Comparison of ENCODE assay signal across 8 cellular contexts in genomic region chr2:176140520-176141317, GRCh38. TPM values are rescaled to one million over a fixed set of nuclear protein-coding genes. Genes with fewer than 3 reads are reported as not detected.
DNase-seq lines count a peak whose midpoint lies in the region; ATAC-seq and TF ChIP-seq lines count a peak whose summit lies in the region.

No MANE protein-coding gene starts in this region.

- no peak overlapping the region for H4K8ac ChIP-seq in IMR-90 (ENCODE audit: low read depth in 2 of 2, low read length in 2 of 2)

- H2AFZ ChIP-seq in IMR-90 (replicated peaks; ENCODE audit: low read length, poor library complexity) (peak overlapping the region; percentile 88), SU-DHL-6 (ENCODE audit: low read depth, low read length, severe bottlenecking) (no peak overlapping the region)

- in situ Hi-C loops in IMR-90 (cut with MboI; ENCODE audit: low sequenced_read_pairs) = loop anchor here (5.0 kb wide), 1 partner anchor 412 kb away; no protein-coding TSS in a partner anchor

- H3K9me1 ChIP-seq in IMR-90 (ENCODE audit: insufficient read depth, low read length) = no peaks in the 10 kb centered on the region

- no peak overlapping the region for H3K23ac ChIP-seq in IMR-90 (ENCODE audit: low read depth, low read length)

- peaks cover 3% of the 10 kb centered on the region for H3K9me3 ChIP-seq in IMR-90 (ENCODE audit: control insufficient read depth, insufficient read depth, low read length)
- H3K9me3 ChIP-seq in SU-DHL-6 (ENCODE audit: insufficient read depth, low read length) = no peaks in the 10 kb centered on the region

- H3K9ac ChIP-seq in IMR-90 (ENCODE audit: low read depth, low read length) (no peak overlapping the region), SU-DHL-6 (ENCODE audit: low read length) (no peak overlapping the region)

- no peak overlapping the region for H4K5ac ChIP-seq in IMR-90 (ENCODE audit: low read depth, low read length)

- no peak overlapping the region for H3K14ac ChIP-seq in IMR-90 (replicated peaks; ENCODE audit: low read depth, low read length)

- WGBS in IMR-90 (ENCODE audit: extremely low coverage in 2 of 2, insufficient read length in 1 of 2), 2 experiments = 18% methylated on average over 18 of the region's 48 CpGs; no CpG with 5 or more reads in 1 of the 2 experiments

- H2BK20ac ChIP-seq in IMR-90 (ENCODE audit: low read depth, low read length) = no peak overlapping the region

- no peak overlapping the region for H3K4ac ChIP-seq in IMR-90 (ENCODE audit: low read depth, low read length)

- peak; percentile 88 for ATAC-seq in GM21529 (IDR thresholded peaks at IDR 0.05; ENCODE audit: unreplicated experiment)
- ATAC-seq in IMR-90 (ENCODE audit: low read depth) = peak; percentile 95

- H3K4me3 ChIP-seq in IMR-90 (ENCODE audit: insufficient read depth, low read depth, low read length) (peak overlapping the region; percentile 50), SU-DHL-6 (ENCODE audit: insufficient read depth, low read length, poor library complexity, severe bottlenecking) (no peak overlapping the region)

- no peaks in the 10 kb centered on the region for H3F3A ChIP-seq in SU-DHL-6 (ENCODE audit: insufficient read depth)

- no peak overlapping the region for H2AK5ac ChIP-seq in IMR-90 (ENCODE audit: low read depth, low read length)

- no peak overlapping the region for H2BK5ac ChIP-seq in IMR-90 (ENCODE audit: low read depth, low read length, poor library complexity, severe bottlenecking)

- H4K20me1 ChIP-seq in IMR-90 (ENCODE audit: insufficient read depth, low read length) (no peaks in the 10 kb centered on the region), SU-DHL-6 (ENCODE audit: low read depth, low read length) (no peaks in the 10 kb centered on the region)

- TF ChIP-seq CTCF in IMR-90 (conservative IDR thresholded peaks at IDR 0.05; ENCODE audit: low read depth, low read length) (peak; percentile 82), SU-DHL-6 (IDR thresholded peaks at IDR 0.05; ENCODE audit: insufficient read depth, low read length, poor library complexity, severe bottlenecking) (peak; percentile 39)

- H3K36me3 ChIP-seq in IMR-90 (ENCODE audit: control insufficient read depth, insufficient read depth, low read length) (no peaks in the 10 kb centered on the region), SU-DHL-6 (ENCODE audit: low read length) (no peaks in the 10 kb centered on the region)

- H3K79me2 ChIP-seq in SU-DHL-6 (ENCODE audit: insufficient read depth, low read length) = no peaks in the 10 kb centered on the region

- no peaks in the 10 kb centered on the region for H3K79me1 ChIP-seq in IMR-90 (ENCODE audit: low read depth in 1 of 2, low read length in 2 of 2)

- POLR2A ChIA-PET in IMR-90 (lab: Charles Lee; ENCODE audit: unreplicated experiment) = no interaction called here

- H3K56ac ChIP-seq in IMR-90 (ENCODE audit: extremely low read depth, insufficient read depth, low read length) = no peak overlapping the region

- no peaks in the 10 kb centered on the region for H3K9me2 ChIP-seq in SU-DHL-6 (replicated peaks; ENCODE audit: insufficient read depth, low read length)

- no peak for TF ChIP-seq POLR2A in IMR-90 (IDR thresholded peaks at IDR 0.05; ENCODE audit: low read depth, low read length)

- no peaks in the 10 kb centered on the region for H3K4me1 ChIP-seq in IMR-90 (ENCODE audit: control insufficient read depth, insufficient read depth, low read length)

- DNase-seq in GDM1 (lab: John Stamatoyannopoulos, UW) (peak; percentile 62), IMR-90 (peak; percentile 46), amygdala (lab: John Stamatoyannopoulos, UW) (peak in 46 of 56 donors; percentile 6 to 81 (median 52)), hepatic stellate cell (ENCODE audit: low spot score) (peak; percentile 89), retina (peak; percentile 94), DMS114 treated with DMSO at 0.1 percent for 48 hours (lab: John Stamatoyannopoulos, UW; ENCODE audit: unreplicated experiment) (no peak)

- H3K27me3 ChIP-seq in IMR-90 (ENCODE audit: control insufficient read depth, insufficient read depth, low read length) (peaks cover 74% of the 10 kb centered on the region), SU-DHL-6 (ENCODE audit: low read length) (no peaks in the 10 kb centered on the region)

- H4K91ac ChIP-seq in IMR-90 (ENCODE audit: insufficient read depth, low read depth, low read length) = no peak overlapping the region

- dilution Hi-C loops in IMR-90 (cut with HindIII; ENCODE audit: low sequenced_read_pairs, unreplicated experiment) = no loop called here

- no peak overlapping the region for H2BK15ac ChIP-seq in IMR-90 (ENCODE audit: low read depth, low read length)

- H3K27ac ChIP-seq in IMR-90 (ENCODE audit: insufficient read depth, low read length) = no peak overlapping the region
- H3K27ac ChIP-seq in SU-DHL-6 (ENCODE audit: low read depth, low read length) = no peak overlapping the region

- no peak overlapping the region for H2AK9ac ChIP-seq in IMR-90 (replicated peaks; ENCODE audit: low read depth, low read length, poor library complexity)

- CTCF ChIA-PET in IMR-90 (lab: Yijun Ruan, JAX) = interaction anchor here (0.6 to 2.5 kb wide), 17 partner anchors 9 to 1161 kb away, joined by 3 to 24 read pairs (median 3); no protein-coding TSS in a partner anchor

- peak; percentile 93 for TF ChIP-seq RAD21 in IMR-90 (IDR thresholded peaks at IDR 0.05; ENCODE audit: low read length)

- H3K4me2 ChIP-seq in IMR-90 (ENCODE audit: low read depth, low read length) (peak overlapping the region; percentile 88), SU-DHL-6 (ENCODE audit: low read depth, low read length, poor library complexity, severe bottlenecking) (no peak overlapping the region)

- BruUV-seq in IMR-90 (replicated peaks; lab: Mats Ljungman, UMichigan) = no TSS peak

- H2BK120ac ChIP-seq in IMR-90 (ENCODE audit: low read depth, low read length) = no peak overlapping the region

- H3K18ac ChIP-seq in IMR-90 (ENCODE audit: low read depth, low read length) = no peak overlapping the region

- intact Hi-C loops in IMR-90 (cut with micrococcal nuclease) = loop anchor here (1.0 to 2.0 kb wide), 4 partner anchors 315 to 674 kb away; no protein-coding TSS in a partner anchor

TF ChIP-seq in IMR-90, 13 proteins besides CTCF, POLR2A, EP300 and RAD21:
- TF ChIP-seq MAZ (IDR thresholded peaks at IDR 0.05; ENCODE audit: borderline replicate concordance, low read depth, low read length) = peak; percentile 83; the same call in 1 of the 2 replicates
- TF ChIP-seq BHLHE40 (IDR thresholded peaks at IDR 0.05; ENCODE audit: low read depth, low read length) = no peak
- TF ChIP-seq SMC3 (IDR thresholded peaks at IDR 0.05; ENCODE audit: low read depth, low read length) = peak; percentile 85
TF ChIP-seq in IMR-90: peak in this region for 2.

RNA-seq across cellular contexts. Expression of gene HOXD4, which starts 10.6 kb away (rescaled TPM):
- not detected in 2 replicates for total RNA-seq in IMR-90 (2012; rRNA removed)
- polyA plus RNA-seq in IMR-90 (2012; rRNA removed) = not detected in 2 replicates
- not detected in 2 replicates for polyA plus RNA-seq in IMR-90 (2012; cell fraction: cytosol; rRNA removed)
- not detected in 2 replicates for polyA plus RNA-seq in IMR-90 (2012; cell fraction: nucleus; rRNA removed; ENCODE audit: low replicate concordance)

RNA-seq across cellular contexts. Expression of gene HOXD8, which starts 11.2 kb away (rescaled TPM):
- not detected in 2 replicates for total RNA-seq in IMR-90 (2012; rRNA removed)
- polyA plus RNA-seq in IMR-90 (2012; rRNA removed) = not detected in 2 replicates
- polyA plus RNA-seq in IMR-90 (2012; cell fraction: cytosol; rRNA removed) = not detected in 2 replicates
- polyA plus RNA-seq in IMR-90 (2012; cell fraction: nucleus; rRNA removed; ENCODE audit: low replicate concordance) = not detected in 2 replicates

RNA-seq across cellular contexts. Expression of gene HOXD3, which starts 16.4 kb away (rescaled TPM):
- not detected in 2 replicates for total RNA-seq in IMR-90 (2012; rRNA removed)
- polyA plus RNA-seq in IMR-90 (2012; rRNA removed) = not detected in 2 replicates
- not detected in 2 replicates for polyA plus RNA-seq in IMR-90 (2012; cell fraction: cytosol; rRNA removed)
- polyA plus RNA-seq in IMR-90 (2012; cell fraction: nucleus; rRNA removed; ENCODE audit: low replicate concordance) = not detected in 2 replicates

RNA-seq across cellular contexts. Expression of gene HOXD9, which starts 18.2 kb away (rescaled TPM):
- not detected in 2 replicates for total RNA-seq in IMR-90 (2012; rRNA removed)
- not detected in 2 replicates for polyA plus RNA-seq in IMR-90 (2012; rRNA removed)
- polyA plus RNA-seq in IMR-90 (2012; cell fraction: cytosol; rRNA removed) = not detected in 2 replicates
- polyA plus RNA-seq in IMR-90 (2012; cell fraction: nucleus; rRNA removed; ENCODE audit: low replicate concordance) = not detected in 2 replicates

RNA-seq across cellular contexts. Expression of gene HOXD10, which starts 24.1 kb away (rescaled TPM):
- total RNA-seq in IMR-90 (2012; rRNA removed) = not detected in 2 replicates
- polyA plus RNA-seq in IMR-90 (2012; rRNA removed) = not detected in 2 replicates
- polyA plus RNA-seq in IMR-90 (2012; cell fraction: cytosol; rRNA removed) = not detected in 2 replicates
- not detected in 2 replicates for polyA plus RNA-seq in IMR-90 (2012; cell fraction: nucleus; rRNA removed; ENCODE audit: low replicate concordance)
